12 cellular contexts compared by ENCODE assay signal in the genomic region with DNA sequence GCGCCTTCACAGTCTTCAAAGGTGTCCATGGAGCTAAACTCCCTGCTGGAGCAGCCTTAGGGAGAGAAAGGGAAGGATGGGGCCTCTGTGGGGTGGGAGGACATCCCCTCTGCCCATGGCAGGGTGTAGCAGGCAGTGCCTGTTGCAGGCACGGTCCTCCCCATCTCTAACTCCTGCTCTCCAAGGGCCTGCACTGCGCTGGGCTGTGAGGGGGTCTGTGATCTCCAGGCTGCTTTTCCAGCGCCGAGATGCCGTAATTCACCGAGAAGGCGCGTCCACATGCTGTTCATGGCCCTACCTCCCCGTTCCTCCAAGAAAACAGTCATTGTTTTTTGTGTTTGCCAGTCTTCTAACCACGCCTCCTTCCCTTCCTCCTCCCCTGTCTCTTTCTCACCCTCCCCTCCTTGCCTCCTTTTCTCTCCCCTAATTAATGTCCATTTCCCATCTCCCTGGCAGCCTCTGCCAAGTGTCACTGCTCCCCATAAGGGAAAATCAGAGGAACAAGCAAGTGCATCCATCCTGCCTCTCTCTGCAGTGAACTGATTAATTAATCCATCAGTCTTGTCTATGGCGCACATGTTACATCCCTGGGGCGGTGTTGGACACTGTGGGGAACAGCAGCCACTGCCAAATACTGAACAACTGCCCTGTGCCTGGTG. TPM values are rescaled to one million over a fixed set of nuclear protein-coding genes. Genes with fewer than 3 reads are reported as not detected.
DNase-seq lines count a peak whose midpoint lies in the region; ATAC-seq, FAIRE-seq and TF ChIP-seq lines count a peak whose summit lies in the region.
"Had no signal": no experiment of that assay in that cellular context is flagged by ENCODE, and none has a peak within 500 bp of the region (broad histone marks: within the 10 kb centered on the region; RNA-seq: fewer than 3 reads in every experiment).

No MANE protein-coding gene starts in this region.

- peak overlapping the region; percentile 88 for H2AFZ ChIP-seq in astrocyte (ENCODE audit: low read depth, low read length)

- peaks cover 65% of the 10 kb centered on the region for H3K27me3 Mint-ChIP-seq in activated naive CD4-positive, alpha-beta T cell treated with anti-CD3 and anti-CD28 coated beads, Interleukin-2, amount 10 ng/mL, durations not matched to agents 7 days and 5 days
- peaks cover 32% of the 10 kb centered on the region for H3K27me3 Mint-ChIP-seq in astrocyte (ENCODE audit: low read depth, unreplicated experiment)

- DNase-seq in activated naive CD4-positive, alpha-beta T cell treated with anti-CD3 and anti-CD28 coated beads, Interleukin-2, amount 10 ng/mL, durations not matched to agents 7 days and 5 days: no peak
- DNase-seq in activated naive CD4-positive, alpha-beta T cell treated with anti-CD3 and anti-CD28 coated beads, Interleukin-2, amount 50 U/mL, for 72 hours (ENCODE audit: low spot score in 2 of 2): no peak
- DNase-seq in astrocyte (ENCODE audit: low read depth) (no peak), cerebellum (ENCODE audit: low spot score) (no peak), hepatic stellate cell (ENCODE audit: low spot score) (no peak), GM12892 (ENCODE audit: insufficient read length) (no peak)
- peak in 1 of 2 donors; percentile 46 for DNase-seq in stimulated activated effector memory CD8-positive, alpha-beta T cell treated with anti-CD3 and anti-CD28 coated beads, Interleukin-12 subunit alpha, Interleukin-12 subunit beta, amount 100 ng/mL, for 72 hours (ENCODE audit: low spot score in 2 of 2)
- DNase-seq: activated CD4-positive, alpha-beta T cell treated with anti-CD3 and anti-CD28 coated beads, Interleukin-2, amount 50 U/mL, for 4 hours; esophagus squamous epithelium; SJCRH30 had no signal

- no peak for FAIRE-seq in astrocyte (lab: Jason Lieb, UNC)
- no peak for FAIRE-seq in GM12892 (lab: Jason Lieb, UNC)

- no peaks in the 10 kb centered on the region for H3K9me3 Mint-ChIP-seq in activated naive CD4-positive, alpha-beta T cell treated with anti-CD3 and anti-CD28 coated beads, Interleukin-2, amount 10 ng/mL, durations not matched to agents 7 days and 5 days
- H3K9me3 Mint-ChIP-seq in activated naive CD4-positive, alpha-beta T cell treated with anti-CD3 and anti-CD28 coated beads, Interleukin-2, amount 50 U/mL, for 72 hours: no peaks in the 10 kb centered on the region
- H3K9me3 Mint-ChIP-seq in astrocyte (ENCODE audit: unreplicated experiment): no peaks in the 10 kb centered on the region
- H3K9me3 Mint-ChIP-seq in stimulated activated effector memory CD8-positive, alpha-beta T cell treated with anti-CD3 and anti-CD28 coated beads, Interleukin-12 subunit alpha, Interleukin-12 subunit beta, amount 100 ng/mL, for 72 hours: no peaks in the 10 kb centered on the region

- no peaks in the 10 kb centered on the region for H3K9me3 ChIP-seq in astrocyte (ENCODE audit: insufficient read depth, low read depth, low read length)
- no peaks in the 10 kb centered on the region for H3K9me3 ChIP-seq in iPS-18c (ENCODE audit: control insufficient read depth, insufficient read depth, low read length)
- H3K9me3 ChIP-seq: esophagus squamous epithelium, SJCRH30 had no signal

- no peak for ATAC-seq in activated naive CD4-positive, alpha-beta T cell treated with anti-CD3 and anti-CD28 coated beads, Interleukin-2, amount 50 U/mL, for 72 hours
- no peak for ATAC-seq in stimulated activated effector memory CD8-positive, alpha-beta T cell treated with anti-CD3 and anti-CD28 coated beads, Interleukin-12 subunit alpha, Interleukin-12 subunit beta, amount 100 ng/mL, for 72 hours

- no peaks in the 10 kb centered on the region for H3K36me3 Mint-ChIP-seq in activated naive CD4-positive, alpha-beta T cell treated with anti-CD3 and anti-CD28 coated beads, Interleukin-2, amount 10 ng/mL, durations not matched to agents 7 days and 5 days
- no peaks in the 10 kb centered on the region for H3K36me3 Mint-ChIP-seq in activated naive CD4-positive, alpha-beta T cell treated with anti-CD3 and anti-CD28 coated beads, Interleukin-2, amount 50 U/mL, for 72 hours
- H3K36me3 Mint-ChIP-seq in astrocyte (ENCODE audit: low read depth, unreplicated experiment): no peaks in the 10 kb centered on the region
- no peaks in the 10 kb centered on the region for H3K36me3 Mint-ChIP-seq in stimulated activated effector memory CD8-positive, alpha-beta T cell treated with anti-CD3 and anti-CD28 coated beads, Interleukin-12 subunit alpha, Interleukin-12 subunit beta, amount 100 ng/mL, for 72 hours

- TF ChIP-seq POLR2A in GM12892 (IDR thresholded peaks at IDR 0.05; ENCODE audit: low read depth, low read length): no peak

- CTCF ChIA-PET in activated naive CD4-positive, alpha-beta T cell treated with anti-CD3 and anti-CD28 coated beads, Interleukin-2, amount 10 ng/mL, durations not matched to agents 7 days and 5 days (lab: Charles Lee): interaction anchor here (1.8 to 9.1 kb wide), 3 partner anchors 58 to 203 kb away, joined by 10 to 202 read pairs (median 20); no protein-coding TSS in a partner anchor

- H3K36me3 ChIP-seq in astrocyte (ENCODE audit: insufficient read depth, low read length): no peaks in the 10 kb centered on the region
- H3K36me3 ChIP-seq: esophagus squamous epithelium, SJCRH30 had no signal

- H3K27ac ChIP-seq in astrocyte (ENCODE audit: low read depth, low read length): no peak overlapping the region
- H3K27ac ChIP-seq: SJCRH30 had no signal

- H3K4me3 ChIP-seq in astrocyte (ENCODE audit: insufficient read depth, low read depth, low read length) (no peak overlapping the region), iPS-18c (ENCODE audit: insufficient read depth, low read depth, low read length) (peak overlapping the region; percentile 17; the same call in 1 of the 2 replicates)
- H3K4me3 ChIP-seq: SJCRH30 had no signal

- H3K4me1 ChIP-seq in astrocyte (ENCODE audit: insufficient read depth, low read length): peaks cover 18% of the 10 kb centered on the region
- H3K4me1 ChIP-seq: SJCRH30 had no signal

- no peak for TF ChIP-seq CTCF in astrocyte (IDR thresholded peaks at IDR 0.05; ENCODE audit: insufficient read depth, low read depth, low read length)

- H3K9ac ChIP-seq in astrocyte (ENCODE audit: low read length): no peak overlapping the region

- no peaks in the 10 kb centered on the region for H4K20me1 ChIP-seq in astrocyte (ENCODE audit: insufficient read depth, low read length)

- no peaks in the 10 kb centered on the region for H3K79me2 ChIP-seq in astrocyte (ENCODE audit: insufficient read depth, low read length)

- peak overlapping the region; percentile 67 for H3K4me3 Mint-ChIP-seq in activated naive CD4-positive, alpha-beta T cell treated with anti-CD3 and anti-CD28 coated beads, Interleukin-2, amount 10 ng/mL, durations not matched to agents 7 days and 5 days
- H3K4me3 Mint-ChIP-seq in astrocyte (ENCODE audit: unreplicated experiment): peak overlapping the region; percentile 70
- H3K4me3 Mint-ChIP-seq in stimulated activated effector memory CD8-positive, alpha-beta T cell treated with anti-CD3 and anti-CD28 coated beads, Interleukin-12 subunit alpha, Interleukin-12 subunit beta, amount 100 ng/mL, for 72 hours: peak overlapping the region; percentile 74

- peak overlapping the region; percentile 97 for H3K4me2 ChIP-seq in astrocyte (ENCODE audit: low read length)

- H3K27me3 ChIP-seq in astrocyte (ENCODE audit: insufficient read depth, low read length): peaks cover 21% of the 10 kb centered on the region
- H3K27me3 ChIP-seq: SJCRH30 had no signal

- peaks cover 21% of the 10 kb centered on the region for H3K4me1 Mint-ChIP-seq in activated naive CD4-positive, alpha-beta T cell treated with anti-CD3 and anti-CD28 coated beads, Interleukin-2, amount 10 ng/mL, durations not matched to agents 7 days and 5 days
- H3K4me1 Mint-ChIP-seq in astrocyte (ENCODE audit: low read depth, unreplicated experiment): peaks cover 1% of the 10 kb centered on the region
- H3K4me1 Mint-ChIP-seq in stimulated activated effector memory CD8-positive, alpha-beta T cell treated with anti-CD3 and anti-CD28 coated beads, Interleukin-12 subunit alpha, Interleukin-12 subunit beta, amount 100 ng/mL, for 72 hours: peaks cover 17% of the 10 kb centered on the region

- H3K27ac Mint-ChIP-seq in activated naive CD4-positive, alpha-beta T cell treated with anti-CD3 and anti-CD28 coated beads, Interleukin-2, amount 10 ng/mL, durations not matched to agents 7 days and 5 days: no peak overlapping the region
- no peak overlapping the region for H3K27ac Mint-ChIP-seq in activated naive CD4-positive, alpha-beta T cell treated with anti-CD3 and anti-CD28 coated beads, Interleukin-2, amount 50 U/mL, for 72 hours
- no peak overlapping the region for H3K27ac Mint-ChIP-seq in astrocyte (ENCODE audit: unreplicated experiment)
- no peak overlapping the region for H3K27ac Mint-ChIP-seq in stimulated activated effector memory CD8-positive, alpha-beta T cell treated with anti-CD3 and anti-CD28 coated beads, Interleukin-12 subunit alpha, Interleukin-12 subunit beta, amount 100 ng/mL, for 72 hours

RNA-seq across cellular contexts. Expression of a gene that starts 17.7 kb away (rescaled TPM):
- total RNA-seq in activated naive CD4-positive, alpha-beta T cell treated with anti-CD3 and anti-CD28 coated beads, Interleukin-2, amount 50 U/mL, for 72 hours: 10 to 100 TPM in 1 of 2 donors, 1 to 10 TPM in 1; 6.9 to 16.7 TPM
- total RNA-seq in astrocyte: 0.67 and 1.5 TPM in 2 replicates
- total RNA-seq in cerebellum: 0.18 TPM
- 43.1 TPM for polyA plus RNA-seq in GM12892 (2012; ENCODE audit: missing spikeins)
- total RNA-seq: mesenteric fat pad had no signal
